Comparison of ENCODE assay signal across 1 cellular context in genomic region chr20:31843881-31844280, GRCh38.
TF ChIP-seq lines count a peak whose summit lies in the region.

No MANE protein-coding gene starts in this region.

TF ChIP-seq in SK-N-SH, 30 proteins besides CTCF, POLR2A, EP300 and RAD21:
- TF ChIP-seq YY1 (IDR thresholded peaks at IDR 0.05; ENCODE audit: low read depth), result no peak
- no peak for TF ChIP-seq ZBTB33 (IDR thresholded peaks at IDR 0.05; ENCODE audit: borderline replicate concordance, low read depth)
- no peak for TF ChIP-seq ELF1 (IDR thresholded peaks at IDR 0.05)
- TF ChIP-seq REST (IDR thresholded peaks at IDR 0.05; ENCODE audit: low read depth, low read length), result no peak
- no peak for TF ChIP-seq JUND (IDR thresholded peaks at IDR 0.05)
- no peak for TF ChIP-seq EZH2phosphoT487 (IDR thresholded peaks at IDR 0.05; ENCODE audit: borderline replicate concordance, low read depth)
